ENCODE assay signal across 13 cellular contexts in genomic region chr18:79383388-79384056, GRCh38.
"Had no signal": no experiment of that assay in that cellular context is flagged by ENCODE, and none has a peak within 500 bp of the region (broad histone marks: within the 10 kb centered on the region; RNA-seq: fewer than 3 reads in every experiment).

No MANE protein-coding gene starts in this region.

- H3K9me3 Mint-ChIP-seq: activated CD8-positive, alpha-beta T cell treated with anti-CD3 and anti-CD28 coated beads for 36 hours; activated T-helper 1 cell treated with anti-CD3 and anti-CD28 coated beads, Interleukin-12 subunit alpha, Interleukin-12 subunit beta, Interleukin-2, Interleukin-4 antibody, amounts not matched to agents 30 ng/mL and 10 ng/mL and 1 ng/mL, durations not matched to agents 14 hours and 24 hours and 36 hours; central memory CD8-positive, alpha-beta T cell; endodermal cell; natural killer cell had no signal

- H3K27me3 ChIP-seq: tibial nerve had no signal

- H3K36me3 ChIP-seq: tibial nerve had no signal

- H3K4me3 ChIP-seq: tibial nerve had no signal

- H3K27ac Mint-ChIP-seq: activated CD8-positive, alpha-beta T cell treated with anti-CD3 and anti-CD28 coated beads for 36 hours; activated T-helper 1 cell treated with anti-CD3 and anti-CD28 coated beads, Interleukin-12 subunit alpha, Interleukin-12 subunit beta, Interleukin-2, Interleukin-4 antibody, amounts not matched to agents 30 ng/mL and 10 ng/mL and 1 ng/mL, durations not matched to agents 14 hours and 24 hours and 36 hours; endodermal cell; natural killer cell had no signal

- DNase-seq: activated CD8-positive, alpha-beta memory T cell treated with anti-CD3 and anti-CD28 coated beads, Interleukin-2, amount 50 U/mL, for 4 hours; activated CD8-positive, alpha-beta T cell treated with anti-CD3 and anti-CD28 coated beads for 36 hours; activated naive CD4-positive, alpha-beta T cell treated with anti-CD3 and anti-CD28 coated beads, Interleukin-2, amount 50 U/mL, for 16 hours; dermis blood vessel endothelial cell; endodermal cell; erythroblast; hippocampal formation; natural killer cell; nucleus accumbens; stimulated activated CD4-positive, alpha-beta T cell treated with anti-CD3 and anti-CD28 coated beads, Interleukin-4, amount 100 ng/mL, for 4 hours had no signal

- H3K4me3 Mint-ChIP-seq: activated CD8-positive, alpha-beta T cell treated with anti-CD3 and anti-CD28 coated beads for 36 hours; activated T-helper 1 cell treated with anti-CD3 and anti-CD28 coated beads, Interleukin-12 subunit alpha, Interleukin-12 subunit beta, Interleukin-2, Interleukin-4 antibody, amounts not matched to agents 30 ng/mL and 10 ng/mL and 1 ng/mL, durations not matched to agents 14 hours and 24 hours and 36 hours; central memory CD8-positive, alpha-beta T cell; endodermal cell; natural killer cell had no signal

- H3K9me3 ChIP-seq: tibial nerve had no signal

- H3K36me3 Mint-ChIP-seq: natural killer cell had no signal

- ATAC-seq: activated CD8-positive, alpha-beta T cell treated with anti-CD3 and anti-CD28 coated beads for 36 hours; natural killer cell had no signal

- H3K27ac ChIP-seq: tibial nerve had no signal
